In genomic region chr12:68646484-68646883, GRCh38 we compare ENCODE assay signal across 21 cellular contexts. TPM values are rescaled to one million over a fixed set of nuclear protein-coding genes. Genes with fewer than 3 reads are reported as not detected.
DNase-seq lines count a peak whose midpoint lies in the region; ATAC-seq and TF ChIP-seq lines count a peak whose summit lies in the region.
"Had no signal": no experiment of that assay in that cellular context is flagged by ENCODE, and none has a peak within 500 bp of the region (broad histone marks: within the 10 kb centered on the region; RNA-seq: fewer than 3 reads in every experiment).

No MANE protein-coding gene starts in this region.

- TF ChIP-seq CTCF in CD8-positive, alpha-beta T cell (IDR thresholded peaks at IDR 0.05) = no peak
- TF ChIP-seq CTCF in natural killer cell (IDR thresholded peaks at IDR 0.05) = no peak
- no peak for TF ChIP-seq CTCF in transverse colon (IDR thresholded peaks at IDR 0.05)

- CTCF ChIA-PET in CD8-positive, alpha-beta T cell (lab: Charles Lee) = interaction anchor here (1.7 kb wide), 1 partner anchor 287 kb away, joined by 4 read pairs; no protein-coding TSS in a partner anchor

- H4K8ac ChIP-seq in mesendoderm (ENCODE audit: low read depth, low read length) = no peak overlapping the region

- no peak for ATAC-seq in CD8-positive, alpha-beta T cell
- ATAC-seq in central memory CD8-positive, alpha-beta T cell (replicated peaks; ENCODE audit: extremely low read depth, poor library complexity, severe bottlenecking) = no peak
- no peak for ATAC-seq in natural killer cell
- ATAC-seq: GM12878 had no signal

- WGBS in mesendoderm (ENCODE audit: extremely low coverage, insufficient coverage, low lambda C conversion rate) = no CpG with 5 or more reads among the region's 5 CpGs
- WGBS in transverse colon (ENCODE audit: low coverage in 1 of 2), 2 donors = 86 to 94% methylated on average over 1 to 5 of the region's 5 CpGs

- H3K4me1 Mint-ChIP-seq in activated CD4-positive, alpha-beta T cell treated with anti-CD3 and anti-CD28 coated beads, Interleukin-2, amount 10 ng/mL, durations not matched to agents 24 days and 14 days = peaks cover 36% of the 10 kb centered on the region
- peaks cover 79% of the 10 kb centered on the region for H3K4me1 Mint-ChIP-seq in CD8-positive, alpha-beta T cell (ENCODE audit: low read depth)
- peaks cover 66% of the 10 kb centered on the region for H3K4me1 Mint-ChIP-seq in central memory CD8-positive, alpha-beta T cell
- peaks cover 75 to 77% of the 10 kb centered on the region in 2 donors for H3K4me1 Mint-ChIP-seq in natural killer cell

- no peak overlapping the region for H3K4ac ChIP-seq in mesendoderm (ENCODE audit: low read depth, low read length)

- no peak for DNase-seq in activated CD4-positive, alpha-beta T cell treated with anti-CD3 and anti-CD28 coated beads, Interleukin-2, amount 10 ng/mL, durations not matched to agents 24 days and 14 days
- no peak for DNase-seq in activated CD4-positive, alpha-beta T cell treated with anti-CD3 and anti-CD28 coated beads for 48 hours
- no peak for DNase-seq in CD8-positive, alpha-beta T cell
- DNase-seq in central memory CD8-positive, alpha-beta T cell (ENCODE audit: low spot score in 2 of 2) = no peak
- DNase-seq in natural killer cell (no peak), mesendoderm (no peak), H7 (no peak), transverse colon (no peak)
- DNase-seq: DMS 273 treated with DMSO at 0.1 percent for 48 hours, GDM1, GM23248, MV-4-11, NCI-H1417, NCI-H1930, NCI-H2171, NCI-H446 treated with DMSO at 0.1 percent for 48 hours, OCI-M1, RPMI8226 had no signal

- H3K27ac ChIP-seq in CD8-positive, alpha-beta T cell (ENCODE audit: low read depth, low read length) = no peak overlapping the region
- H3K27ac ChIP-seq in mesendoderm (ENCODE audit: low read depth, low read length) (no peak overlapping the region), transverse colon (no peak overlapping the region)
- H3K27ac ChIP-seq: 22Rv1, GM23248 had no signal

- no peak overlapping the region for H3K9ac ChIP-seq in mesendoderm (ENCODE audit: low read length)
- H3K9ac ChIP-seq: GM23248 had no signal

- no peak for TF ChIP-seq EP300 in transverse colon (IDR thresholded peaks at IDR 0.05; ENCODE audit: low read depth)

- intact Hi-C loops in activated CD4-positive, alpha-beta T cell treated with anti-CD3 and anti-CD28 coated beads, Interleukin-2, amount 10 ng/mL, durations not matched to agents 24 days and 14 days (cut with micrococcal nuclease) = loop anchor here (10.0 kb wide), 1 partner anchor 152 kb away; no protein-coding TSS in a partner anchor
- intact Hi-C loops in CD8-positive, alpha-beta T cell (cut with DNase I, micrococcal nuclease) = loop anchor here (5.0 kb wide), 1 partner anchor 34 kb away; the partner anchor contains the start of gene RAP1B (in 2 of the 2)
- intact Hi-C loops in natural killer cell (cut with micrococcal nuclease) = loop anchor here (5.0 kb wide), 2 partner anchors 34 to 41 kb away; partner anchors contain the start of genes NUP107 and RAP1B
- intact Hi-C loops in transverse colon (cut with DNase I; ENCODE audit: low total_unique reads) = no loop called here

- H3K4me1 ChIP-seq in CD8-positive, alpha-beta T cell (ENCODE audit: insufficient read depth, low read length) = peaks cover 56% of the 10 kb centered on the region
- H3K4me1 ChIP-seq in mesendoderm (ENCODE audit: control insufficient read depth, low read depth, low read length) (no peaks in the 10 kb centered on the region), transverse colon (peaks cover 5 to 37% (median 7%) of the 10 kb centered on the region in 4 donors)

- H3K27me3 ChIP-seq in CD8-positive, alpha-beta T cell (ENCODE audit: insufficient read depth, low read length) = no peaks in the 10 kb centered on the region
- H3K27me3 ChIP-seq in mesendoderm (ENCODE audit: insufficient read depth, low read length, poor library complexity) (no peaks in the 10 kb centered on the region), H7 (ENCODE audit: control insufficient read depth, insufficient read depth, low read length) (no peaks in the 10 kb centered on the region), transverse colon (no peaks in the 10 kb centered on the region)

- no peak overlapping the region for H2BK120ac ChIP-seq in mesendoderm (ENCODE audit: low read depth, low read length)

- H2BK15ac ChIP-seq in mesendoderm (replicated peaks; ENCODE audit: low read depth) = no peak overlapping the region

- H3K79me2 ChIP-seq in mesendoderm (ENCODE audit: control insufficient read depth, insufficient read depth, low read length) = peaks cover 14% of the 10 kb centered on the region

- no peak overlapping the region for H3K4me3 Mint-ChIP-seq in activated CD4-positive, alpha-beta T cell treated with anti-CD3 and anti-CD28 coated beads, Interleukin-2, amount 10 ng/mL, durations not matched to agents 24 days and 14 days
- peak overlapping the region; percentile 22 for H3K4me3 Mint-ChIP-seq in CD8-positive, alpha-beta T cell
- H3K4me3 Mint-ChIP-seq in central memory CD8-positive, alpha-beta T cell = peak overlapping the region; percentile 38
- H3K4me3 Mint-ChIP-seq in natural killer cell = peak overlapping the region; percentile 74
- H3K4me3 Mint-ChIP-seq: B cell had no signal

- no peak overlapping the region for H3K56ac ChIP-seq in mesendoderm (ENCODE audit: low read length)

- no peak overlapping the region for H2AK5ac ChIP-seq in mesendoderm (ENCODE audit: low read length)

- no peaks in the 10 kb centered on the region for H3K27me3 Mint-ChIP-seq in activated CD4-positive, alpha-beta T cell treated with anti-CD3 and anti-CD28 coated beads, Interleukin-2, amount 10 ng/mL, durations not matched to agents 24 days and 14 days
- no peaks in the 10 kb centered on the region for H3K27me3 Mint-ChIP-seq in CD8-positive, alpha-beta T cell (ENCODE audit: low read depth)
- no peaks in the 10 kb centered on the region for H3K27me3 Mint-ChIP-seq in central memory CD8-positive, alpha-beta T cell
- no peaks in the 10 kb centered on the region for H3K27me3 Mint-ChIP-seq in natural killer cell (ENCODE audit: low read depth in 2 of 2)
- H3K27me3 Mint-ChIP-seq: B cell had no signal

- no peak overlapping the region for H3K23ac ChIP-seq in mesendoderm (ENCODE audit: low read length)

- H3K27ac Mint-ChIP-seq in activated CD4-positive, alpha-beta T cell treated with anti-CD3 and anti-CD28 coated beads, Interleukin-2, amount 10 ng/mL, durations not matched to agents 24 days and 14 days = peak overlapping the region; percentile 41
- peak overlapping the region; percentile 80 for H3K27ac Mint-ChIP-seq in CD8-positive, alpha-beta T cell
- peak overlapping the region; percentile 54 for H3K27ac Mint-ChIP-seq in central memory CD8-positive, alpha-beta T cell (ENCODE audit: low read depth)
- H3K27ac Mint-ChIP-seq in natural killer cell = peak overlapping the region; percentile 92 to 97
- H3K27ac Mint-ChIP-seq: B cell had no signal

- no peak overlapping the region for H4K5ac ChIP-seq in mesendoderm (ENCODE audit: low read length)

- H3K36me3 ChIP-seq in CD8-positive, alpha-beta T cell (ENCODE audit: insufficient read depth, low read length) = peaks cover 7% of the 10 kb centered on the region
- H3K36me3 ChIP-seq in mesendoderm (ENCODE audit: control insufficient read depth, insufficient read depth, low read length) (no peaks in the 10 kb centered on the region), H7 (replicated peaks; ENCODE audit: control insufficient read depth, insufficient read depth, low read length) (no peaks in the 10 kb centered on the region), transverse colon (peaks cover 0 to 14% (median 5%) of the 10 kb centered on the region in 4 donors)

- POLR2A ChIA-PET in CD8-positive, alpha-beta T cell (lab: Charles Lee) = no interaction called here

- H3K36me3 Mint-ChIP-seq in activated CD4-positive, alpha-beta T cell treated with anti-CD3 and anti-CD28 coated beads, Interleukin-2, amount 10 ng/mL, durations not matched to agents 24 days and 14 days (ENCODE audit: low read depth) = peaks cover 35% of the 10 kb centered on the region
- H3K36me3 Mint-ChIP-seq in CD8-positive, alpha-beta T cell = peaks cover 70% of the 10 kb centered on the region
- peaks cover 36% of the 10 kb centered on the region for H3K36me3 Mint-ChIP-seq in central memory CD8-positive, alpha-beta T cell (ENCODE audit: insufficient read depth)
- no peaks in the 10 kb centered on the region for H3K36me3 Mint-ChIP-seq in natural killer cell

- in situ Hi-C loops in transverse colon (cut with MboI; ENCODE audit: low pct_ligation_motif_present in 1 of 4, low pct_unique_long_range_greater_than_20kb in 1 of 4, low sequenced_read_pairs in 3 of 4) = no loop called here

- no peak overlapping the region for H3K18ac ChIP-seq in mesendoderm (ENCODE audit: low read length)

- no peak overlapping the region for H2BK5ac ChIP-seq in mesendoderm (ENCODE audit: low read length)

- no peaks in the 10 kb centered on the region for H3K9me3 ChIP-seq in CD8-positive, alpha-beta T cell (ENCODE audit: low read length)
- H3K9me3 ChIP-seq in transverse colon = no peaks in the 10 kb centered on the region

- no peaks in the 10 kb centered on the region for H3K9me3 Mint-ChIP-seq in activated CD4-positive, alpha-beta T cell treated with anti-CD3 and anti-CD28 coated beads, Interleukin-2, amount 10 ng/mL, durations not matched to agents 24 days and 14 days
- no peaks in the 10 kb centered on the region for H3K9me3 Mint-ChIP-seq in CD8-positive, alpha-beta T cell
- H3K9me3 Mint-ChIP-seq in central memory CD8-positive, alpha-beta T cell = no peaks in the 10 kb centered on the region
- no peaks in the 10 kb centered on the region for H3K9me3 Mint-ChIP-seq in natural killer cell

- no peak for TF ChIP-seq POLR2A in transverse colon (IDR thresholded peaks at IDR 0.05)

- peaks cover 8% of the 10 kb centered on the region for H3K79me1 ChIP-seq in mesendoderm (ENCODE audit: low read length)

- H3K4me3 ChIP-seq in CD8-positive, alpha-beta T cell (ENCODE audit: low read depth, low read length) = no peak overlapping the region
- H3K4me3 ChIP-seq in mesendoderm (ENCODE audit: low read length) (no peak overlapping the region), H7 (ENCODE audit: insufficient read depth, low read depth, low read length) (no peak overlapping the region), transverse colon (no peak overlapping the region)
- H3K4me3 ChIP-seq: GM12878, GM23248 had no signal

- H3K4me2 ChIP-seq in mesendoderm (ENCODE audit: low read length) = no peak overlapping the region

RNA-seq across cellular contexts. Expression of gene RAP1B, which starts 35.8 kb away (rescaled TPM):
- total RNA-seq in activated CD4-positive, alpha-beta T cell treated with anti-CD3 and anti-CD28 coated beads, Interleukin-2, amount 10 ng/mL, durations not matched to agents 24 days and 14 days = 207 and 209 TPM in 2 replicates
- total RNA-seq in CD8-positive, alpha-beta T cell = 100 to 1,000 TPM; 299 TPM
- total RNA-seq in natural killer cell = 100 to 1,000 TPM; 517 to 664 (median 572) TPM
- 121 TPM for polyA plus RNA-seq in mesendoderm (2013, experiment 1 of 2)
- polyA plus RNA-seq in mesendoderm (2013, experiment 2 of 2) = 122 TPM
- total RNA-seq in H7 (2014; rRNA removed; shearing (Covaris generic)) = 89.3 and 103 TPM in 2 replicates
- total RNA-seq in transverse colon = 100 to 1,000 TPM; 180 to 380 (median 224) TPM

RNA-seq across cellular contexts. Expression of gene NUP107, which starts 40.3 kb away (rescaled TPM):
- total RNA-seq in activated CD4-positive, alpha-beta T cell treated with anti-CD3 and anti-CD28 coated beads, Interleukin-2, amount 10 ng/mL, durations not matched to agents 24 days and 14 days = 127 and 128 TPM in 2 replicates
- total RNA-seq in CD8-positive, alpha-beta T cell = 10 to 100 TPM; 40.1 to 45.9 TPM
- total RNA-seq in natural killer cell (10 to 100 TPM; 54.9 to 69.2 (median 62.0) TPM), transverse colon (10 to 100 TPM in 3 of 4 donors, 1 to 10 TPM in 1; 6.4 to 29.2 (median 22.6) TPM)
- 117 TPM for polyA plus RNA-seq in mesendoderm (2013, experiment 1 of 2)
- 113 TPM for polyA plus RNA-seq in mesendoderm (2013, experiment 2 of 2)
- 141 and 160 TPM in 2 replicates for total RNA-seq in H7 (2014; rRNA removed; shearing (Covaris generic))

Comparison
In these comparisons a context has a peak if more than half of its experiments do, and no peak if none do; other contexts are left out.
1. H3K27ac Mint-ChIP-seq: peak in every context shown above with its lines; median percentile 94 in natural killer cell; 80 in CD8-positive, alpha-beta T cell; 54 in central memory CD8-positive, alpha-beta T cell; 41 in activated CD4-positive, alpha-beta T cell treated with anti-CD3 and anti-CD28 coated beads, Interleukin-2, amount 10 ng/mL, durations not matched to agents 24 days and 14 days.